In the genomic region with DNA sequence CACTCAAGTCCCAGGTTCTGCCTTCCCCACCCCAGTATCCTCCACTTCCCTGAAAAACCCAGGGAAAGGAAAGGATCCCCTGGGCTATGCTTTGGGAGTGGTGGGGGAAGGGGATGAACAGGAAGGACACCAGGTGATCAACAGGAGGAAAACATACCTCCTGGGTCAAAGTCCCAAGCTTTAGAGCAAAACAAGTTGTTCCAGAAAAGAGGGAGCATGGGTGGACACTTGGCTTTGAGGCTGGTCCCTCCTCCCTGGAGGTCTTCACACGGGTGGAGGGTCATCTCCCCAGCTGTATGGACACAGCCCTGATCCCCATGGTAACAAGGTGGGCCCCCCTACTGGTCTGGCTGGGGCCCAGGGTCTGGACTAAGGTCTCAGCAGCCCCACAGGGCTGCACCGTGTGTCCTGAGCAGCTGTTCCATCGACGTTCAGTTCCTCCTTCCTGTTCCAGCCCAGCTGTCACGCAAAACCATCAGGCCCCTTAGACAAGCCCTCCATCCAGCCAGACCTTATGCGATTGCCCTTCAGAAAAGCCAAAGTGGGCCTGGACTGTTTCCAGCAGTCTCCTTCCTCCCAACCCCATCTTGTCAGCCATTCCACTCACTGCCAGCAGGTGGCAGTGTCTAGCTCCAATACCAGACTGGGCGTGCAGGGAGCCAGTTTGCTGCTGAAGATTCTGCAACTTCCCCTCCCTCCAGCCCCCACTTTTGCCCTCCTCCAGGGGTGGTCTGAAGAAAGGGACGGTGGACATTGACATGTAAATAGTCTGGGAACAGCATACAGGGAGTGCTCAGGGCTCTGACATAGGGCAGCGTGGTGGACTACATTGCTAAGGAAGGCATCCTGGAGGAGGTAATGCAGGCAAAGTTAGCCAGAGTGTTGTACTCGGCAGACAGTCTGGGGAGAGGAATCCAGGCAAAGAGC, we compare ENCODE assay signal across 8 cellular contexts. TPM values are rescaled to one million over a fixed set of nuclear protein-coding genes. Genes with fewer than 3 reads are reported as not detected.
DNase-seq lines count a peak whose midpoint lies in the region; ATAC-seq lines count a peak whose summit lies in the region.

No MANE protein-coding gene starts in this region.

- H3K36me3 Mint-ChIP-seq in central memory CD8-positive, alpha-beta T cell (ENCODE audit: insufficient read depth) = peaks cover 3% of the 10 kb centered on the region

- H3K4me1 Mint-ChIP-seq in central memory CD8-positive, alpha-beta T cell = peaks cover 7% of the 10 kb centered on the region

- in situ Hi-C loops in G401 (cut with HindIII; ENCODE audit: low sequenced_read_pairs) = no loop called here

- no peaks in the 10 kb centered on the region for H3K9me3 Mint-ChIP-seq in central memory CD8-positive, alpha-beta T cell

- no peak overlapping the region for H3K4me3 Mint-ChIP-seq in central memory CD8-positive, alpha-beta T cell

- no peak overlapping the region for H3K27ac Mint-ChIP-seq in central memory CD8-positive, alpha-beta T cell (ENCODE audit: low read depth)

- peaks cover 19% of the 10 kb centered on the region for H3K27me3 Mint-ChIP-seq in central memory CD8-positive, alpha-beta T cell

- DNase-seq in G401 (ENCODE audit: low spot score) (peak; percentile 62), NCI-H2227 (lab: John Stamatoyannopoulos, UW; ENCODE audit: unreplicated experiment) (peak; percentile 84), left colon (peak; percentile 66 to 83)
- DNase-seq in activated CD4-positive, CD25-positive, alpha-beta regulatory T cell treated with anti-CD3 and anti-CD28 coated beads, Interleukin-2, amount 50 U/mL, for 72 hours = peak; percentile 71
- DNase-seq in central memory CD8-positive, alpha-beta T cell (ENCODE audit: low spot score in 2 of 2) = peak; percentile 38 to 56
- peak; percentile 66 to 69 for DNase-seq in stimulated activated CD4-positive, alpha-beta T cell treated with anti-CD3 and anti-CD28 coated beads, Interleukin-2, amount 100 ng/mL, for 48 hours

- intact Hi-C loops in left colon (cut with DNase I, micrococcal nuclease) = loop anchor here in 1 of 2 donors (5.0 kb wide), 2 partner anchors 235 to 535 kb away; no protein-coding TSS in a partner anchor

- ATAC-seq in HG02588 (IDR thresholded peaks at IDR 0.05; ENCODE audit: unreplicated experiment) (peak; percentile 63), left colon (peak; percentile 65), HG03457 (IDR thresholded peaks at IDR 0.05; ENCODE audit: unreplicated experiment) (no peak)
- peak; percentile 32 for ATAC-seq in central memory CD8-positive, alpha-beta T cell (replicated peaks; ENCODE audit: extremely low read depth, poor library complexity, severe bottlenecking)

RNA-seq across cellular contexts. Expression of gene PDZK1IP1, which starts 2.9 kb away (rescaled TPM):
- total RNA-seq in G401 (2014; rRNA removed; shearing (Covaris generic)) = not detected in 2 replicates
- total RNA-seq in left colon = 100 to 1,000 TPM in 1 of 2 donors, 10 to 100 TPM in 1; 32.4 to 107 TPM

RNA-seq across cellular contexts. Expression of gene TAL1, which starts 39.3 kb away (rescaled TPM):
- 0.06 TPM in 1 of 2 replicates, not detected in the other for total RNA-seq in G401 (2014; rRNA removed; shearing (Covaris generic))
- 1 to 10 TPM; 1.2 to 1.3 TPM for total RNA-seq in left colon

RNA-seq across cellular contexts. Expression of gene CYP4A22, which starts 55.5 kb away (rescaled TPM):
- total RNA-seq in G401 (2014; rRNA removed; shearing (Covaris generic)) = not detected in 2 replicates
- total RNA-seq in left colon = not detected

Comparison
In these comparisons a context has a peak if more than half of its experiments do, and no peak if none do; other contexts are left out.
1. RNA of gene PDZK1IP1, which starts 2.9 kb away (total RNA-seq): 32.4 to 107 TPM in left colon; not detected in G401; every median in the first group is over 10 times any median in the second.
2. Peak in every context shown above with its lines, with median percentiles within 50 percentile points of each other: DNase-seq.